9 cellular contexts compared by ENCODE assay signal in genomic region chr11:105719073-105719846, GRCh38.
DNase-seq lines count a peak whose midpoint lies in the region; ATAC-seq and TF ChIP-seq lines count a peak whose summit lies in the region.
"Had no signal": no experiment of that assay in that cellular context is flagged by ENCODE, and none has a peak within 500 bp of the region (broad histone marks: within the 10 kb centered on the region; RNA-seq: fewer than 3 reads in every experiment).

No MANE protein-coding gene starts in this region.

- H3K4me1 ChIP-seq in HEK293 (ENCODE audit: control insufficient read depth, insufficient read depth, low read length) (no peaks in the 10 kb centered on the region), endocrine pancreas (ENCODE audit: control insufficient read depth, insufficient read depth, low read length) (no peaks in the 10 kb centered on the region)

- DNase-seq in NCI-H1092 (lab: John Stamatoyannopoulos, UW) (peak; percentile 41), NCI-H1105 treated with DMSO at 0.1 percent for 48 hours (lab: John Stamatoyannopoulos, UW) (no peak), DMS 273 (lab: John Stamatoyannopoulos, UW; ENCODE audit: unreplicated experiment) (no peak), dorsolateral prefrontal cortex (no peak), CD14-positive monocyte (ENCODE audit: low spot score) (no peak)

- no peaks in the 10 kb centered on the region for H3K4me1 Mint-ChIP-seq in CD14-positive monocyte

- no peaks in the 10 kb centered on the region for H3K36me3 ChIP-seq in HEK293 (ENCODE audit: control insufficient read depth in 2 of 2, insufficient read depth in 1 of 2, low read length in 2 of 2)
- H3K36me3 ChIP-seq in endocrine pancreas (ENCODE audit: control insufficient read depth, insufficient read depth, low read length): no peaks in the 10 kb centered on the region

- no peaks in the 10 kb centered on the region for H3K27me3 Mint-ChIP-seq in CD14-positive monocyte (ENCODE audit: low read depth in 3 of 3)
- H3K27me3 Mint-ChIP-seq: dendritic cell treated with granulocyte-macrophage colony-stimulating factor and Interleukin-4, amounts not matched to agents 40 ng/mL and 50 ng/mL, for 4 days had no signal

- CTCF ChIA-PET in HEK293 (lab: Yijun Ruan, JAX): no interaction called here

- H3K9ac ChIP-seq in endocrine pancreas (ENCODE audit: control insufficient read depth, insufficient read depth, low read length): no peak overlapping the region

- no peaks in the 10 kb centered on the region for H3K27me3 ChIP-seq in endocrine pancreas (ENCODE audit: control insufficient read depth, insufficient read depth, low read length)
- no peaks in the 10 kb centered on the region for H3K27me3 ChIP-seq in dorsolateral prefrontal cortex

- H3K36me3 Mint-ChIP-seq in CD14-positive monocyte: no peaks in the 10 kb centered on the region

- intact Hi-C loops in dorsolateral prefrontal cortex (cut with DNase I): no loop called here
- intact Hi-C loops in CD14-positive monocyte (cut with micrococcal nuclease): no loop called here

- peak; percentile 92 for ATAC-seq in GM18498 (IDR thresholded peaks at IDR 0.05; ENCODE audit: unreplicated experiment)

- TF ChIP-seq CTCF in HEK293 (tag by site-specific recombination; IDR thresholded peaks at IDR 0.05) (no peak), dorsolateral prefrontal cortex (IDR thresholded peaks at IDR 0.05 in 54 of 56, conservative IDR thresholded peaks at IDR 0.05 in 2 of 56; ENCODE audit: low read depth in 1 of 56, partially characterized antibody in 56 of 56) (no peak), CD14-positive monocyte (IDR thresholded peaks at IDR 0.05) (no peak)

- POLR2A ChIA-PET in HEK293 (lab: Yijun Ruan, JAX): no interaction called here

- H3K9me3 ChIP-seq in HEK293 (ENCODE audit: control insufficient read depth, insufficient read depth, low read depth, low read length): no peaks in the 10 kb centered on the region
- H3K9me3 ChIP-seq in endocrine pancreas (ENCODE audit: control insufficient read depth, low read length): no peaks in the 10 kb centered on the region

- peaks cover 0 to 4% (median 0%) of the 10 kb centered on the region in 7 donors for H3K9me3 Mint-ChIP-seq in CD14-positive monocyte

- H3K27ac ChIP-seq in HEK293 (ENCODE audit: extremely low read depth, low read depth, low read length): no peak overlapping the region
- peak overlapping the region in 19 of 59 donors; percentile 2 to 60 (median 32) for H3K27ac ChIP-seq in dorsolateral prefrontal cortex

- no peak overlapping the region for H3K27ac Mint-ChIP-seq in CD14-positive monocyte
- H3K27ac Mint-ChIP-seq: dendritic cell treated with granulocyte-macrophage colony-stimulating factor and Interleukin-4, amounts not matched to agents 40 ng/mL and 50 ng/mL, for 4 days had no signal

- H3K4me3 Mint-ChIP-seq in CD14-positive monocyte: no peak overlapping the region
- H3K4me3 Mint-ChIP-seq: dendritic cell treated with granulocyte-macrophage colony-stimulating factor and Interleukin-4, amounts not matched to agents 40 ng/mL and 50 ng/mL, for 4 days had no signal

- H3K4me3 ChIP-seq in HEK293 (ENCODE audit: low read depth, low read length) (no peak overlapping the region), endocrine pancreas (ENCODE audit: control insufficient read depth, insufficient read depth, low read length) (peak overlapping the region; percentile 63), dorsolateral prefrontal cortex (peak overlapping the region in 20 of 59 donors; percentile 0 to 40 (median 10))

TF ChIP-seq in HEK293, 187 proteins besides CTCF, POLR2A, EP300 and RAD21:
- TF ChIP-seq SP2 (tag by site-specific recombination; IDR thresholded peaks at IDR 0.05) (no peak), ZNF548 (tag by site-specific recombination; IDR thresholded peaks at IDR 0.05) (no peak), ZNF560 (tag by site-specific recombination; IDR thresholded peaks at IDR 0.05; ENCODE audit: borderline replicate concordance) (no peak), PBX3 (CRISPR knock-in tag; IDR thresholded peaks at IDR 0.05) (no peak), TSHZ1 (tag by site-specific recombination; IDR thresholded peaks at IDR 0.05; ENCODE audit: borderline replicate concordance) (no peak), ZNF423 (tag by site-specific recombination; IDR thresholded peaks at IDR 0.05) (no peak), ZNF274 (IDR thresholded peaks at IDR 0.05; ENCODE audit: low read length) (no peak), ZNF274 (tag by site-specific recombination; IDR thresholded peaks at IDR 0.05; ENCODE audit: borderline replicate concordance) (no peak), TRIM28 (IDR thresholded peaks at IDR 0.05; ENCODE audit: borderline replicate concordance, low read length) (peak; percentile 36; the same call in 1 of the 2 replicates), AEBP2 (tag by site-specific recombination; IDR thresholded peaks at IDR 0.05; ENCODE audit: borderline replicate concordance) (no peak), INSM2 (tag by site-specific recombination; IDR thresholded peaks at IDR 0.05) (no peak), TCF7L2 (IDR thresholded peaks at IDR 0.05; ENCODE audit: borderline replicate concordance, low read depth, low read length) (0 out of 2 replicates have a peak, but pooled peaks have one; percentile 37), ZSCAN16 (tag by site-specific recombination; IDR thresholded peaks at IDR 0.05) (no peak), ZNF776 (tag by site-specific recombination; IDR thresholded peaks at IDR 0.05; ENCODE audit: borderline replicate concordance) (no peak)
